Comparison of ENCODE assay signal across 8 cellular contexts in genomic region chr13:95272076-95272475, GRCh38. TPM values are rescaled to one million over a fixed set of nuclear protein-coding genes. Genes with fewer than 3 reads are reported as not detected.
DNase-seq lines count a peak whose midpoint lies in the region; ATAC-seq, FAIRE-seq and TF ChIP-seq lines count a peak whose summit lies in the region.
"Not testable (repeated sequence)": the region's sequence is repeated elsewhere in the genome, so short reads cannot be mapped to it uniquely, and the experiment has no call there.

No MANE protein-coding gene starts in this region.

- TF ChIP-seq RAD21 in A549 (conservative IDR thresholded peaks at IDR 0.05 in 1 of 2, IDR thresholded peaks at IDR 0.05 in 1 of 2); IMR-90 (IDR thresholded peaks at IDR 0.05; ENCODE audit: low read length): not testable (repeated sequence)

- not testable (repeated sequence) for H2AFZ ChIP-seq in IMR-90 (replicated peaks; ENCODE audit: low read length, poor library complexity)

- not testable (repeated sequence) for H3K9me3 Mint-ChIP-seq in nephron

- H3K9me1 ChIP-seq in IMR-90 (ENCODE audit: insufficient read depth, low read length), result peaks cover 28% of the 10 kb centered on the region

- BruUV-seq in IMR-90 (replicated peaks; lab: Mats Ljungman, UMichigan), result not testable (repeated sequence)

- H3K9ac ChIP-seq in IMR-90 (ENCODE audit: low read depth, low read length), result peak overlapping the region; percentile 50; the same call in 1 of the 2 replicates

- in situ Hi-C loops in IMR-90 (cut with MboI; ENCODE audit: low sequenced_read_pairs), result not testable (repeated sequence)

- peak overlapping the region; percentile 94 for H2BK120ac ChIP-seq in IMR-90 (ENCODE audit: low read depth, low read length)

- TF ChIP-seq POLR2A in A549 (IDR thresholded peaks at IDR 0.05; ENCODE audit: low read length); IMR-90 (IDR thresholded peaks at IDR 0.05; ENCODE audit: low read depth, low read length); adrenal gland (IDR thresholded peaks at IDR 0.05); sigmoid colon (IDR thresholded peaks at IDR 0.05); upper lobe of left lung (IDR thresholded peaks at IDR 0.05): not testable (repeated sequence)

- not testable (repeated sequence) for DNase-seq in A549 (ENCODE audit: low read depth in 1 of 2, low spot score in 1 of 2); IMR-90; adrenal gland; epithelial cell of prostate (ENCODE audit: low read depth, low spot score); left lung; sigmoid colon; upper lobe of left lung

- peak overlapping the region; percentile 97 for H2AK5ac ChIP-seq in IMR-90 (ENCODE audit: low read depth, low read length)

- not testable (repeated sequence) for H3K36me3 Mint-ChIP-seq in nephron (ENCODE audit: low read depth)

- H3K79me1 ChIP-seq in IMR-90 (ENCODE audit: low read depth in 1 of 2, low read length in 2 of 2), result peaks cover 17 to 47% of the 10 kb centered on the region in 2 experiments

- 24% methylated on average over 7 of the region's 7 CpGs for WGBS in A549 (ENCODE audit: missing lambda C conversion rate)
- no CpG with 5 or more reads among the region's 7 CpGs for WGBS in IMR-90 (ENCODE audit: extremely low coverage in 2 of 2, insufficient read length in 1 of 2), 2 experiments
- 85 to 98% (median 94%) methylated on average over 7 of the region's 7 CpGs for WGBS in adrenal gland, 4 donors
- WGBS in sigmoid colon, 2 donors, result 61 to 83% methylated on average over 7 of the region's 7 CpGs
- 75 to 80% methylated on average over 7 of the region's 7 CpGs for WGBS in upper lobe of left lung, 2 donors

- H3K4me3 Mint-ChIP-seq in nephron, result not testable (repeated sequence)

- H2BK15ac ChIP-seq in IMR-90 (ENCODE audit: low read depth, low read length), result peak overlapping the region; percentile 81; the same call in 1 of the 3 replicates

- TF ChIP-seq EP300 in A549 (IDR thresholded peaks at IDR 0.05); sigmoid colon (IDR thresholded peaks at IDR 0.05); upper lobe of left lung (IDR thresholded peaks at IDR 0.05): not testable (repeated sequence)

- H3K27me3 ChIP-seq in IMR-90 (ENCODE audit: control insufficient read depth, insufficient read depth, low read length); adrenal gland; left lung; sigmoid colon; upper lobe of left lung: not testable (repeated sequence)

- peak overlapping the region; percentile 94 for H3K4ac ChIP-seq in IMR-90 (ENCODE audit: low read depth, low read length)

- H3K27me3 Mint-ChIP-seq in nephron (ENCODE audit: low read depth), result not testable (repeated sequence)

- CTCF ChIA-PET in A549 (lab: Yijun Ruan, JAX), result interaction anchor here (1.4 to 2.1 kb wide), 3 partner anchors 79 to 83 kb away, joined by 5 to 9 read pairs (median 6); no protein-coding TSS in a partner anchor
- CTCF ChIA-PET in IMR-90 (lab: Yijun Ruan, JAX), result interaction anchor here (0.6 kb wide), 1 partner anchor 88 kb away, joined by 7 read pairs; no protein-coding TSS in a partner anchor

- H2BK20ac ChIP-seq in IMR-90 (ENCODE audit: low read depth, low read length), result peak overlapping the region; percentile 91

- H3K27ac Mint-ChIP-seq in nephron, result peak overlapping the region; percentile 92 to 99 (median 93)

- intact Hi-C loops in IMR-90 (cut with micrococcal nuclease); adrenal gland (cut with DNase I); left lung (cut with DNase I): not testable (repeated sequence)
- intact Hi-C loops in sigmoid colon (cut with DNase I), result loop anchor here (5.0 kb wide), 1 partner anchor 55 kb away; no protein-coding TSS in a partner anchor

- H3K14ac ChIP-seq in IMR-90 (replicated peaks; ENCODE audit: low read depth, low read length), result peak overlapping the region; percentile 88

- H3K4me1 ChIP-seq in A549 (peaks cover 89% of the 10 kb centered on the region), IMR-90 (ENCODE audit: control insufficient read depth, insufficient read depth, low read length) (peaks cover 49% of the 10 kb centered on the region), adrenal gland (replicated peaks in 1 of 2) (peaks cover 0 to 10% of the 10 kb centered on the region in 2 donors), left lung (peaks cover 28 to 68% of the 10 kb centered on the region in 2 donors), sigmoid colon (peaks cover 2 to 85% (median 76%) of the 10 kb centered on the region in 4 donors), upper lobe of left lung (peaks cover 42 to 88% (median 64%) of the 10 kb centered on the region in 4 donors)

- H3K18ac ChIP-seq in IMR-90 (ENCODE audit: low read depth, low read length), result peak overlapping the region; percentile 98

- not testable (repeated sequence) for H3K9me3 ChIP-seq in A549; IMR-90 (ENCODE audit: control insufficient read depth, insufficient read depth, low read length); adrenal gland (replicated peaks in 1 of 3); left lung; sigmoid colon; upper lobe of left lung

- peak overlapping the region; percentile 85 for H3K56ac ChIP-seq in IMR-90 (ENCODE audit: extremely low read depth, insufficient read depth, low read length)

- not testable (repeated sequence) for H3K36me3 ChIP-seq in IMR-90 (ENCODE audit: control insufficient read depth, insufficient read depth, low read length); adrenal gland (replicated peaks in 1 of 2); left lung; sigmoid colon; upper lobe of left lung

- H2AK9ac ChIP-seq in IMR-90 (replicated peaks; ENCODE audit: low read depth, low read length, poor library complexity), result not testable (repeated sequence)

- FAIRE-seq in A549 (lab: Jason Lieb, UNC), result not testable (repeated sequence)

- H4K91ac ChIP-seq in IMR-90 (ENCODE audit: insufficient read depth, low read depth, low read length), result peak overlapping the region; percentile 96

- H3K4me2 ChIP-seq in A549 (peak overlapping the region; percentile 81), IMR-90 (ENCODE audit: low read depth, low read length) (peak overlapping the region; percentile 39; the same call in 1 of the 2 replicates)

- dilution Hi-C loops in IMR-90 (cut with HindIII; ENCODE audit: low sequenced_read_pairs, unreplicated experiment), result not testable (repeated sequence)

- not testable (repeated sequence) for TF ChIP-seq CTCF in A549 (IDR thresholded peaks at IDR 0.05); IMR-90 (conservative IDR thresholded peaks at IDR 0.05; ENCODE audit: low read depth, low read length); adrenal gland (IDR thresholded peaks at IDR 0.05); left lung (IDR thresholded peaks at IDR 0.05); nephron (IDR thresholded peaks at IDR 0.05; ENCODE audit: unreplicated experiment in 3 of 3); sigmoid colon (IDR thresholded peaks at IDR 0.05); upper lobe of left lung (IDR thresholded peaks at IDR 0.05)

- H3K4me1 Mint-ChIP-seq in nephron, result peaks cover 75% of the 10 kb centered on the region

- H2BK5ac ChIP-seq in IMR-90 (ENCODE audit: low read depth, low read length, poor library complexity, severe bottlenecking), result peak overlapping the region; percentile 73

- H3K27ac ChIP-seq in A549 (peak overlapping the region; percentile 97 to 98), IMR-90 (ENCODE audit: insufficient read depth, low read length) (peak overlapping the region; percentile 85), adrenal gland (peak overlapping the region in 3 of 5 donors; percentile 19 to 56 (median 36)), epithelial cell of prostate (peak overlapping the region; percentile 3), left lung (peak overlapping the region; percentile 53 to 72), sigmoid colon (peak overlapping the region; percentile 52 to 80 (median 76)), upper lobe of left lung (peak overlapping the region; percentile 46 to 74 (median 70))

- peak overlapping the region; percentile 79; the same call in 1 of the 2 replicates for H3K23ac ChIP-seq in IMR-90 (ENCODE audit: low read depth, low read length)

- POLR2A ChIA-PET in A549 (lab: Yijun Ruan, JAX), result interaction anchor here (0.6 to 1.6 kb wide), 2 partner anchors 16 to 62 kb away, joined by 3 to 11 read pairs; no protein-coding TSS in a partner anchor
- POLR2A ChIA-PET in IMR-90 (lab: Charles Lee; ENCODE audit: unreplicated experiment), result interaction anchor here (1.2 kb wide), 1 partner anchor 25 kb away, joined by 5 read pairs; no protein-coding TSS in a partner anchor

- H4K8ac ChIP-seq in IMR-90 (ENCODE audit: low read depth in 2 of 2, low read length in 2 of 2), result peak overlapping the region; percentile 65 to 93; a peak in 3 of 4 replicates

- not testable (repeated sequence) for H4K20me1 ChIP-seq in IMR-90 (ENCODE audit: insufficient read depth, low read length)

- not testable (repeated sequence) for ATAC-seq in A549; IMR-90 (ENCODE audit: low read depth); left lung; upper lobe of left lung (ENCODE audit: low FRiP score in 2 of 2)

- H4K5ac ChIP-seq in IMR-90 (ENCODE audit: low read depth, low read length), result peak overlapping the region; percentile 97

- H3K4me3 ChIP-seq in A549; IMR-90 (ENCODE audit: insufficient read depth, low read depth, low read length); adrenal gland; left lung; sigmoid colon; upper lobe of left lung: not testable (repeated sequence)

RNA-seq across cellular contexts. Expression of gene ABCC4, which starts 29.2 kb away (rescaled TPM):
- polyA plus RNA-seq in A549 (2011; rRNA removed), result 46.4 and 56.2 TPM in 2 replicates
- 10.1 and 11.9 TPM in 2 replicates for polyA plus RNA-seq in A549 (2012; cell fraction: cytosol; rRNA removed)
- 12.6 and 16.8 TPM in 2 replicates for polyA plus RNA-seq in A549 (2012; cell fraction: nucleus; rRNA removed)
- 23.5 to 26.0 TPM (median 24.2 TPM) in 3 replicates for polyA plus RNA-seq in A549 (2017; fragmentation: RNase III; extraction: RNeasy Plus Mini Kit Qiagen cat#74134 plus additional on column Dnase treatment)
- 154 and 157 TPM in 2 replicates for polyA minus RNA-seq in A549 (2011; rRNA and poly(A)+ RNA removed)
- total RNA-seq in IMR-90 (2012; rRNA removed), result 41.4 and 56.1 TPM in 2 replicates
- 13.1 and 16.6 TPM in 2 replicates for polyA plus RNA-seq in IMR-90 (2012; rRNA removed)
- 6.5 and 6.8 TPM in 2 replicates for polyA plus RNA-seq in IMR-90 (2012; cell fraction: cytosol; rRNA removed)
- 8.8 and 30.7 TPM in 2 replicates for polyA plus RNA-seq in IMR-90 (2012; cell fraction: nucleus; rRNA removed; ENCODE audit: low replicate concordance)
- total RNA-seq in adrenal gland, result 1 to 10 TPM; 1.5 to 6.6 (median 3.8) TPM
- 1 to 10 TPM in 1 of 3 donors, under 1 TPM in 2; 0.56 to 2.1 (median 0.57) TPM for polyA plus RNA-seq in adrenal gland
- total RNA-seq in left lung, result 10 to 100 TPM; 26.2 to 38.3 TPM
- 10 to 100 TPM; 24.3 to 56.3 (median 43.1) TPM for total RNA-seq in sigmoid colon
- 1 to 10 TPM; 1.2 to 5.7 (median 4.2) TPM for polyA plus RNA-seq in sigmoid colon
- 10 to 100 TPM; 17.0 to 78.6 (median 31.9) TPM for total RNA-seq in upper lobe of left lung

Comparison
In these comparisons a context has a peak if more than half of its experiments do, and no peak if none do; other contexts are left out.
1. H3K27ac ChIP-seq: peak in every context shown above with its lines; median percentile 98 in A549; 85 in IMR-90; 76 in sigmoid colon; 70 in upper lobe of left lung; 62 in left lung; 36 in adrenal gland; 3 in epithelial cell of prostate.